28 cellular contexts compared by ENCODE assay signal in the genomic region with DNA sequence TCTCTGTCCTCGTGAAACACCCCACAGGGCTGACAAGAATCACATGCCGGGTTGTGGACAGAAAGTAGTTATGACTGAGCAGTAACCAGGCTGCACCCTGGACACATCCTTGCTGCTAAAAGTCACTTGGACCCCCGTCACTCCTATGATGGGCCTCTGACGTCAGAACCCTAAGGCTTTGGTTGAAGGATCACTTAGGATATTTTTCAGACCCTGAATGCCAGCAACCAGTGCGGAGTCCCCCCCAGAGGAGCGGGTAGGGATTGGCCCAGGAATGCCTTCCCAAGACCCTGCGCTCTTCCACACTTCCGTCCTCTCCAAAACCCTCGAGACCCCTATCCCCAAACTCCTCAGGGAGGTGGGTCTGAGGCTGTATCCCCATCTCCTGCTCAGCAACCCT. TPM values are rescaled to one million over a fixed set of nuclear protein-coding genes. Genes with fewer than 3 reads are reported as not detected.
"Had no signal": no experiment of that assay in that cellular context is flagged by ENCODE, and none has a peak within 500 bp of the region (broad histone marks: within the 10 kb centered on the region; RNA-seq: fewer than 3 reads in every experiment).

No MANE protein-coding gene starts in this region.

- H3K27ac ChIP-seq: body of pancreas, coronary artery, dorsolateral prefrontal cortex, gastrocnemius medialis, hepatocyte, thoracic aorta, uterus, VCaP had no signal

- H3K36me3 ChIP-seq: gastrocnemius medialis, thoracic aorta, uterus had no signal

- ATAC-seq: activated naive CD4-positive, alpha-beta T cell treated with anti-CD3 and anti-CD28 coated beads, Interleukin-2, amount 50 U/mL, for 72 hours; body of pancreas; gastrocnemius medialis; left cardiac atrium; left ventricle myocardium superior; right cardiac atrium; stimulated activated naive CD8-positive, alpha-beta T cell treated with anti-CD3 and anti-CD28 coated beads, Interleukin-15, Interleukin-2, amounts not matched to agents 100 U/mL and 50 U/mL, for 24 hours had no signal

- H3K4me3 ChIP-seq: body of pancreas, coronary artery, dorsolateral prefrontal cortex, gastrocnemius medialis, hepatocyte, thoracic aorta, uterus had no signal

- H3K9me3 Mint-ChIP-seq: activated CD4-positive, alpha-beta memory T cell treated with anti-CD3 and anti-CD28 coated beads for 36 hours; activated CD4-positive, alpha-beta T cell treated with anti-CD3 and anti-CD28 coated beads, Interleukin-2, amount 10 ng/mL, durations not matched to agents 24 days and 14 days; activated naive CD4-positive, alpha-beta T cell treated with anti-CD3 and anti-CD28 coated beads, Interleukin-2, amount 50 U/mL, for 72 hours; activated T-helper 1 cell treated with anti-CD3 and anti-CD28 coated beads, Interleukin-12 subunit alpha, Interleukin-12 subunit beta, Interleukin-2, Interleukin-4 antibody, amounts not matched to agents 30 ng/mL and 10 ng/mL and 1 ng/mL, durations not matched to agents 14 hours and 24 hours and 36 hours; T-helper 1 cell treated with Interleukin-12 subunit alpha and Interleukin-12 subunit beta and Interleukin-4 antibody, amounts not matched to agents 30 μg/mL and 1 μg/mL, for 36 hours; type B pancreatic cell had no signal

- H3K36me3 Mint-ChIP-seq: activated CD4-positive, alpha-beta memory T cell treated with anti-CD3 and anti-CD28 coated beads for 36 hours; activated naive CD4-positive, alpha-beta T cell treated with anti-CD3 and anti-CD28 coated beads, Interleukin-2, amount 50 U/mL, for 72 hours had no signal

- H3K9me3 ChIP-seq: body of pancreas, gastrocnemius medialis, thoracic aorta, uterus had no signal

- H3K4me1 Mint-ChIP-seq: activated CD4-positive, alpha-beta T cell treated with anti-CD3 and anti-CD28 coated beads, Interleukin-2, amount 10 ng/mL, durations not matched to agents 24 days and 14 days had no signal

- DNase-seq: activated CD4-positive, alpha-beta memory T cell treated with anti-CD3 and anti-CD28 coated beads for 36 hours; activated CD4-positive, alpha-beta T cell treated with anti-CD3 and anti-CD28 coated beads, Interleukin-2, amount 10 ng/mL, durations not matched to agents 24 days and 14 days; activated CD4-positive, CD25-positive, alpha-beta regulatory T cell treated with anti-CD3 and anti-CD28 coated beads, Interleukin-2, amount 50 U/mL, for 72 hours; activated CD8-positive, alpha-beta memory T cell treated with anti-CD3 and anti-CD28 coated beads, Interleukin-2, amount 50 U/mL, for 4 hours; activated gamma-delta T cell treated with Interleukin-2 at 50 U/mL for 16 hours; activated T-cell treated with anti-CD3 and anti-CD28 coated beads, Interleukin-2, amount 50 U/mL, for 1 hour; anterior cingulate cortex; cerebellar nuclear complex; effector memory CD4-positive, alpha-beta T cell; gastrocnemius medialis; left cardiac atrium; occipital lobe; right cardiac atrium; stimulated activated CD4-positive, alpha-beta T cell treated with anti-CD3 and anti-CD28 coated beads, Interleukin-4, amount 100 ng/mL, for 1 hour; stimulated activated naive CD8-positive, alpha-beta T cell treated with anti-CD3 and anti-CD28 coated beads, Interleukin-15, Interleukin-2, amounts not matched to agents 100 U/mL and 50 U/mL, for 24 hours; T-helper 9 cell had no signal

- H3K27ac Mint-ChIP-seq: activated CD4-positive, alpha-beta memory T cell treated with anti-CD3 and anti-CD28 coated beads for 36 hours; activated CD4-positive, alpha-beta T cell treated with anti-CD3 and anti-CD28 coated beads, Interleukin-2, amount 10 ng/mL, durations not matched to agents 24 days and 14 days; activated naive CD4-positive, alpha-beta T cell treated with anti-CD3 and anti-CD28 coated beads, Interleukin-2, amount 50 U/mL, for 72 hours; activated T-helper 1 cell treated with anti-CD3 and anti-CD28 coated beads, Interleukin-12 subunit alpha, Interleukin-12 subunit beta, Interleukin-2, Interleukin-4 antibody, amounts not matched to agents 30 ng/mL and 10 ng/mL and 1 ng/mL, durations not matched to agents 14 hours and 24 hours and 36 hours; T-helper 1 cell treated with Interleukin-12 subunit alpha and Interleukin-12 subunit beta and Interleukin-4 antibody, amounts not matched to agents 30 μg/mL and 1 μg/mL, for 36 hours; type B pancreatic cell had no signal

- H3K27me3 ChIP-seq: hepatocyte, uterus had no signal

- H3K4me3 Mint-ChIP-seq: activated CD4-positive, alpha-beta memory T cell treated with anti-CD3 and anti-CD28 coated beads for 36 hours; activated CD4-positive, alpha-beta T cell treated with anti-CD3 and anti-CD28 coated beads, Interleukin-2, amount 10 ng/mL, durations not matched to agents 24 days and 14 days; activated T-helper 1 cell treated with anti-CD3 and anti-CD28 coated beads, Interleukin-12 subunit alpha, Interleukin-12 subunit beta, Interleukin-2, Interleukin-4 antibody, amounts not matched to agents 30 ng/mL and 10 ng/mL and 1 ng/mL, durations not matched to agents 14 hours and 24 hours and 36 hours; T-helper 1 cell treated with Interleukin-12 subunit alpha and Interleukin-12 subunit beta and Interleukin-4 antibody, amounts not matched to agents 30 μg/mL and 1 μg/mL, for 36 hours; type B pancreatic cell had no signal

- H3K4me1 ChIP-seq: body of pancreas, gastrocnemius medialis, uterus had no signal

RNA-seq across cellular contexts. Expression of gene CFAP46, which starts 52.1 kb away (rescaled TPM):
- total RNA-seq: activated CD4-positive, alpha-beta T cell treated with anti-CD3 and anti-CD28 coated beads, Interleukin-2, amount 10 ng/mL, durations not matched to agents 24 days and 14 days; activated T-helper 1 cell treated with anti-CD3 and anti-CD28 coated beads, Interleukin-12 subunit alpha, Interleukin-12 subunit beta, Interleukin-2, Interleukin-4 antibody, amounts not matched to agents 30 ng/mL and 10 ng/mL and 1 ng/mL, durations not matched to agents 14 hours and 24 hours and 36 hours; thoracic aorta had no signal
